ENCODE assay signal across 9 cellular contexts in genomic region chr2:73952499-73953446, GRCh38. TPM values are rescaled to one million over a fixed set of nuclear protein-coding genes. Genes with fewer than 3 reads are reported as not detected.
DNase-seq lines count a peak whose midpoint lies in the region; ATAC-seq lines count a peak whose summit lies in the region.
"Had no signal": no experiment of that assay in that cellular context is flagged by ENCODE, and none has a peak within 500 bp of the region (broad histone marks: within the 10 kb centered on the region; RNA-seq: fewer than 3 reads in every experiment).

No MANE protein-coding gene starts in this region.

- intact Hi-C loops in naive thymus-derived CD4-positive, alpha-beta T cell (cut with micrococcal nuclease) = no loop called here

- no peaks in the 10 kb centered on the region for H3K9me3 Mint-ChIP-seq in naive thymus-derived CD4-positive, alpha-beta T cell
- H3K9me3 Mint-ChIP-seq in activated CD8-positive, alpha-beta memory T cell treated with anti-CD3 and anti-CD28 coated beads, Interleukin-2, amount 10 ng/mL, durations not matched to agents 7 days and 5 days (ENCODE audit: low read depth) = no peaks in the 10 kb centered on the region

- H3K27me3 ChIP-seq in naive thymus-derived CD4-positive, alpha-beta T cell (ENCODE audit: control insufficient read depth in 2 of 2, insufficient read depth in 2 of 2, low read length in 2 of 2) = no peaks in the 10 kb centered on the region

- no peak overlapping the region for H3K4me3 ChIP-seq in naive thymus-derived CD4-positive, alpha-beta T cell (ENCODE audit: low read length)

- peaks cover 24 to 57% (median 26%) of the 10 kb centered on the region in 3 experiments for H3K36me3 ChIP-seq in naive thymus-derived CD4-positive, alpha-beta T cell (ENCODE audit: control insufficient read depth in 2 of 3, insufficient read depth in 3 of 3, low read length in 3 of 3)

- peaks cover 51 to 80% (median 73%) of the 10 kb centered on the region in 7 donors for H3K4me1 Mint-ChIP-seq in naive thymus-derived CD4-positive, alpha-beta T cell
- peaks cover 44% of the 10 kb centered on the region for H3K4me1 Mint-ChIP-seq in activated CD8-positive, alpha-beta memory T cell treated with anti-CD3 and anti-CD28 coated beads, Interleukin-2, amount 10 ng/mL, durations not matched to agents 7 days and 5 days

- POLR2A ChIA-PET in naive thymus-derived CD4-positive, alpha-beta T cell (lab: Charles Lee) = no interaction called here

- peaks cover 40 to 58% (median 50%) of the 10 kb centered on the region in 5 donors for H3K36me3 Mint-ChIP-seq in naive thymus-derived CD4-positive, alpha-beta T cell
- peaks cover 50% of the 10 kb centered on the region for H3K36me3 Mint-ChIP-seq in activated CD8-positive, alpha-beta memory T cell treated with anti-CD3 and anti-CD28 coated beads, Interleukin-2, amount 10 ng/mL, durations not matched to agents 7 days and 5 days

- H3K27ac ChIP-seq in naive thymus-derived CD4-positive, alpha-beta T cell (ENCODE audit: low read depth, low read length) = no peak overlapping the region

- H3K4me1 ChIP-seq in naive thymus-derived CD4-positive, alpha-beta T cell (ENCODE audit: control insufficient read depth in 2 of 2, insufficient read depth in 2 of 2, low read length in 2 of 2) = peaks cover 0 to 38% of the 10 kb centered on the region in 2 donors

- H3K4me3 Mint-ChIP-seq in naive thymus-derived CD4-positive, alpha-beta T cell = no peak overlapping the region
- no peak overlapping the region for H3K4me3 Mint-ChIP-seq in activated CD8-positive, alpha-beta memory T cell treated with anti-CD3 and anti-CD28 coated beads, Interleukin-2, amount 10 ng/mL, durations not matched to agents 7 days and 5 days

- H3K9me3 ChIP-seq in naive thymus-derived CD4-positive, alpha-beta T cell (ENCODE audit: control insufficient read depth in 2 of 3, low read length in 3 of 3) = no peaks in the 10 kb centered on the region

- peak overlapping the region in 8 of 9 donors; percentile 26 to 96 (median 86) for H3K27ac Mint-ChIP-seq in naive thymus-derived CD4-positive, alpha-beta T cell
- no peak overlapping the region for H3K27ac Mint-ChIP-seq in activated CD8-positive, alpha-beta memory T cell treated with anti-CD3 and anti-CD28 coated beads, Interleukin-2, amount 10 ng/mL, durations not matched to agents 7 days and 5 days

- CTCF ChIA-PET in naive thymus-derived CD4-positive, alpha-beta T cell (lab: Charles Lee) = no interaction called here
- CTCF ChIA-PET in activated CD8-positive, alpha-beta memory T cell treated with anti-CD3 and anti-CD28 coated beads, Interleukin-2, amount 10 ng/mL, durations not matched to agents 7 days and 5 days (lab: Charles Lee) = interaction anchor here (0.8 kb wide), 1 partner anchor 194 kb away, joined by 3 read pairs; the partner anchor contains the start of gene BOLA3

- DNase-seq in D341Med (ENCODE audit: low spot score) (peak; percentile 77), NOMO-1 treated with DMSO at 0.1 percent for 48 hours (lab: John Stamatoyannopoulos, UW; ENCODE audit: unreplicated experiment) (peak; percentile 19), islet precursor cell (no peak), DMS153 treated with DMSO at 0.1 percent for 48 hours (lab: John Stamatoyannopoulos, UW; ENCODE audit: unreplicated experiment) (no peak)
- DNase-seq in naive thymus-derived CD4-positive, alpha-beta T cell = no peak
- no peak for DNase-seq in activated CD8-positive, alpha-beta memory T cell treated with anti-CD3 and anti-CD28 coated beads, Interleukin-2, amount 10 ng/mL, durations not matched to agents 7 days and 5 days
- DNase-seq: activated CD4-positive, alpha-beta T cell treated with anti-CD3 and anti-CD28 coated beads for 48 hours had no signal

- peak; percentile 65 for ATAC-seq in esophagus mucosa
- ATAC-seq in naive thymus-derived CD4-positive, alpha-beta T cell = peak; percentile 70
- ATAC-seq in activated CD8-positive, alpha-beta memory T cell treated with anti-CD3 and anti-CD28 coated beads, Interleukin-2, amount 10 ng/mL, durations not matched to agents 7 days and 5 days = no peak
- ATAC-seq in GM19035 (IDR thresholded peaks at IDR 0.05; ENCODE audit: unreplicated experiment) = no peak

- no peaks in the 10 kb centered on the region for H3K27me3 Mint-ChIP-seq in naive thymus-derived CD4-positive, alpha-beta T cell
- no peaks in the 10 kb centered on the region for H3K27me3 Mint-ChIP-seq in activated CD8-positive, alpha-beta memory T cell treated with anti-CD3 and anti-CD28 coated beads, Interleukin-2, amount 10 ng/mL, durations not matched to agents 7 days and 5 days

RNA-seq across cellular contexts. Expression of gene DGUOK, which starts 26.1 kb away (rescaled TPM):
- 38.3 TPM for total RNA-seq in esophagus mucosa
- 10 to 100 TPM; 43.1 to 73.9 (median 65.8) TPM for total RNA-seq in naive thymus-derived CD4-positive, alpha-beta T cell
- polyA plus RNA-seq in naive thymus-derived CD4-positive, alpha-beta T cell = 100 to 1,000 TPM; 207 to 220 TPM
- 10 to 100 TPM; 65.9 to 75.4 TPM for total RNA-seq in activated CD8-positive, alpha-beta memory T cell treated with anti-CD3 and anti-CD28 coated beads, Interleukin-2, amount 10 ng/mL, durations not matched to agents 7 days and 5 days

RNA-seq across cellular contexts. Expression of gene TET3, which starts 31.9 kb away (rescaled TPM):
- 18.8 TPM for total RNA-seq in esophagus mucosa
- 10 to 100 TPM; 19.1 to 38.6 (median 28.6) TPM for total RNA-seq in naive thymus-derived CD4-positive, alpha-beta T cell
- 1 to 10 TPM in 1 of 2 donors, under 1 TPM in 1; 0.77 to 1.1 TPM for polyA plus RNA-seq in naive thymus-derived CD4-positive, alpha-beta T cell
- 10 to 100 TPM; 12.7 to 13.7 TPM for total RNA-seq in activated CD8-positive, alpha-beta memory T cell treated with anti-CD3 and anti-CD28 coated beads, Interleukin-2, amount 10 ng/mL, durations not matched to agents 7 days and 5 days

RNA-seq across cellular contexts. Expression of gene ACTG2, which starts 60.0 kb away (rescaled TPM):
- 40.8 TPM for total RNA-seq in esophagus mucosa
- total RNA-seq in naive thymus-derived CD4-positive, alpha-beta T cell = not detected
- polyA plus RNA-seq in naive thymus-derived CD4-positive, alpha-beta T cell = not detected
- total RNA-seq in activated CD8-positive, alpha-beta memory T cell treated with anti-CD3 and anti-CD28 coated beads, Interleukin-2, amount 10 ng/mL, durations not matched to agents 7 days and 5 days = not detected

Comparison
In these comparisons a context has a peak if more than half of its experiments do, and no peak if none do; other contexts are left out.
1. DNase-seq: peak in D341Med (single experiment) and NOMO-1 treated with DMSO at 0.1 percent for 48 hours (single experiment); none in naive thymus-derived CD4-positive, alpha-beta T cell (0 of 9), activated CD8-positive, alpha-beta memory T cell treated with anti-CD3 and anti-CD28 coated beads, Interleukin-2, amount 10 ng/mL, durations not matched to agents 7 days and 5 days (single experiment), islet precursor cell (single experiment) and DMS153 treated with DMSO at 0.1 percent for 48 hours (single experiment).
2. ATAC-seq: peak in esophagus mucosa (single experiment) and naive thymus-derived CD4-positive, alpha-beta T cell (single experiment); none in activated CD8-positive, alpha-beta memory T cell treated with anti-CD3 and anti-CD28 coated beads, Interleukin-2, amount 10 ng/mL, durations not matched to agents 7 days and 5 days (single experiment) and GM19035 (single experiment).
3. RNA of gene ACTG2, which starts 60.0 kb away (total RNA-seq): 40.8 TPM in esophagus mucosa (single experiment); not detected in activated CD8-positive, alpha-beta memory T cell treated with anti-CD3 and anti-CD28 coated beads, Interleukin-2, amount 10 ng/mL, durations not matched to agents 7 days and 5 days and not detected in naive thymus-derived CD4-positive, alpha-beta T cell; every median in the first group is over 10 times any median in the second.